25 cellular contexts compared by ENCODE assay signal in genomic region chr11:16276251-16276650, GRCh38.
"Had no signal": no experiment of that assay in that cellular context is flagged by ENCODE, and none has a peak within 500 bp of the region (broad histone marks: within the 10 kb centered on the region; RNA-seq: fewer than 3 reads in every experiment).

No MANE protein-coding gene starts in this region.

- DNase-seq: cortex of kidney; effector CD8-positive, alpha-beta T cell; effector memory CD8-positive, alpha-beta T cell; endodermal cell; erythroblast; esophagus squamous epithelium; foreskin fibroblast; foreskin melanocyte; gastrocnemius medialis; glutamatergic neuron; head of caudate nucleus; heart right ventricle; hippocampal formation; left cardiac atrium; left lung; left ventricle myocardium superior; lower lobe of right lung; mesenchymal stem cell; mucosa of descending colon; naive B cell; naive thymus-derived CD8-positive, alpha-beta T cell had no signal

- H3K9me3 Mint-ChIP-seq: dendritic cell treated with granulocyte-macrophage colony-stimulating factor and Interleukin-4, amounts not matched to agents 40 ng/mL and 50 ng/mL, for 4 days; endodermal cell; mesothelial cell of epicardium; naive B cell had no signal

- H3K36me3 Mint-ChIP-seq: mesothelial cell of epicardium; naive B cell; naive thymus-derived CD8-positive, alpha-beta T cell had no signal

- H3K27me3 Mint-ChIP-seq: dendritic cell treated with granulocyte-macrophage colony-stimulating factor and Interleukin-4, amounts not matched to agents 40 ng/mL and 50 ng/mL, for 4 days; effector memory CD8-positive, alpha-beta T cell; naive B cell; naive thymus-derived CD8-positive, alpha-beta T cell had no signal

- H3K4me3 ChIP-seq: esophagus squamous epithelium, gastrocnemius medialis, heart right ventricle, left lung, lower lobe of right lung, mucosa of descending colon had no signal

- H3K27ac ChIP-seq: epithelial cell of prostate, esophagus squamous epithelium, gastrocnemius medialis, heart right ventricle, left lung, lower lobe of right lung had no signal

- H3K36me3 ChIP-seq: esophagus squamous epithelium, gastrocnemius medialis, heart right ventricle, left lung, lower lobe of right lung had no signal

- H3K4me3 Mint-ChIP-seq: dendritic cell treated with granulocyte-macrophage colony-stimulating factor and Interleukin-4, amounts not matched to agents 40 ng/mL and 50 ng/mL, for 4 days; effector memory CD8-positive, alpha-beta T cell; endodermal cell; mesothelial cell of epicardium; naive B cell; naive thymus-derived CD8-positive, alpha-beta T cell had no signal

- ATAC-seq: effector memory CD8-positive, alpha-beta T cell; esophagus mucosa; gastrocnemius medialis; heart right ventricle; left cardiac atrium; left lung; left ventricle myocardium superior; lower lobe of right lung; mucosa of descending colon; naive thymus-derived CD8-positive, alpha-beta T cell had no signal

- H3K4me1 Mint-ChIP-seq: endodermal cell; naive B cell; naive thymus-derived CD8-positive, alpha-beta T cell had no signal

- H3K9me3 ChIP-seq: esophagus squamous epithelium, gastrocnemius medialis, left lung, lower lobe of right lung, mucosa of descending colon had no signal
